ENCODE assay signal across 24 cellular contexts in the genomic region with DNA sequence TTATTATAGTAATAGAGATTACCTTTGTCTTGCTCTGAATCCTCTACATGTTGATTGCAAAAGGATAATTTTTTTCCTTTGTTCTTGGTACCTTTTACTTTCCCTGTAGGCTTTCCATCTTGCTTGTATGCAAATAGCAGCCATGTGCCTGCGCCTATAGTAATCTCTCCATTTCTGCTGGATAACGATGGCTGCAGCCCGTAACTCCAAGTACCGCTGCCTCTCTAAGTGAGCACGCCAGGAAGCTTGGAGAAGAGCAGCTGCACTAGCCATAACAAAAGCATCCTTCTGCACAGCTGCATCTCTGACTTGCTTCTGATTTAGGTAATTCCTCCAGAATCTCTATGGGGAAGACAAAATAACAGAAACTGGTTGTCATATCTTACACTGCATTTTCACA.
"Had no signal": no experiment of that assay in that cellular context is flagged by ENCODE, and none has a peak within 500 bp of the region (broad histone marks: within the 10 kb centered on the region; RNA-seq: fewer than 3 reads in every experiment).

No MANE protein-coding gene starts in this region.

- H3K9me3 Mint-ChIP-seq: activated T-cell treated with anti-CD3 and anti-CD28 coated beads, Interleukin-2, amount 50 U/mL, for 4 hours; activated T-helper 17 cell treated with anti-CD3 and anti-CD28 coated beads, Interleukin-2, amount 50 U/mL, for 72 hours; central memory CD8-positive, alpha-beta T cell; dendritic cell treated with granulocyte-macrophage colony-stimulating factor and Interleukin-4, amounts not matched to agents 40 ng/mL and 50 ng/mL, for 4 days; endodermal cell; naive B cell; nephron progenitor cell had no signal

- H3K27me3 Mint-ChIP-seq: activated naive CD8-positive, alpha-beta T cell; activated T-helper 17 cell treated with anti-CD3 and anti-CD28 coated beads, Interleukin-2, amount 50 U/mL, for 72 hours; central memory CD8-positive, alpha-beta T cell; dendritic cell treated with granulocyte-macrophage colony-stimulating factor and Interleukin-4, amounts not matched to agents 40 ng/mL and 50 ng/mL, for 4 days; naive B cell had no signal

- H3K4me3 Mint-ChIP-seq: activated naive CD8-positive, alpha-beta T cell; activated T-cell treated with anti-CD3 and anti-CD28 coated beads, Interleukin-2, amount 50 U/mL, for 4 hours; activated T-helper 17 cell treated with anti-CD3 and anti-CD28 coated beads, Interleukin-2, amount 50 U/mL, for 72 hours; central memory CD8-positive, alpha-beta T cell; dendritic cell treated with granulocyte-macrophage colony-stimulating factor and Interleukin-4, amounts not matched to agents 40 ng/mL and 50 ng/mL, for 4 days; endodermal cell; naive B cell; nephron progenitor cell had no signal

- H3K27ac Mint-ChIP-seq: activated naive CD8-positive, alpha-beta T cell; activated T-helper 17 cell treated with anti-CD3 and anti-CD28 coated beads, Interleukin-2, amount 50 U/mL, for 72 hours; dendritic cell treated with granulocyte-macrophage colony-stimulating factor and Interleukin-4, amounts not matched to agents 40 ng/mL and 50 ng/mL, for 4 days; endodermal cell; nephron progenitor cell had no signal

- H3K4me1 Mint-ChIP-seq: activated T-helper 17 cell treated with anti-CD3 and anti-CD28 coated beads, Interleukin-2, amount 50 U/mL, for 72 hours; central memory CD8-positive, alpha-beta T cell; endodermal cell; naive B cell; nephron progenitor cell had no signal

- DNase-seq: activated CD4-positive, alpha-beta T cell treated with anti-CD3 and anti-CD28 coated beads for 4 hours; activated CD4-positive, alpha-beta T cell treated with anti-CD3 and anti-CD28 coated beads, Interleukin-2, amount 50 U/mL, for 48 hours; activated CD8-positive, alpha-beta memory T cell treated with anti-CD3 and anti-CD28 coated beads, Interleukin-2, amount 50 U/mL, for 48 hours; activated naive CD4-positive, alpha-beta T cell treated with Interleukin-2 at 50 U/mL for 16 hours; activated T-cell treated with anti-CD3 and anti-CD28 coated beads, Interleukin-2, amount 50 U/mL, for 4 hours; endodermal cell; foreskin fibroblast; heart right ventricle; islet precursor cell; left ventricle myocardium superior; naive B cell; nephron progenitor cell; ovary; retina; stimulated activated CD4-positive, alpha-beta T cell treated with anti-CD3 and anti-CD28 coated beads, Interleukin-12 subunit alpha, Interleukin-12 subunit beta, amount 100 ng/mL, for 4 hours; stimulated activated CD4-positive, alpha-beta T cell treated with anti-CD3 and anti-CD28 coated beads, Interleukin-4, amount 100 ng/mL, for 1 hour; stimulated activated naive CD8-positive, alpha-beta T cell treated with anti-CD3 and anti-CD28 coated beads, Interleukin-15, Interleukin-2, amounts not matched to agents 100 U/mL and 50 U/mL, for 24 hours; trophoblast cell had no signal

- ATAC-seq: activated T-cell treated with anti-CD3 and anti-CD28 coated beads, Interleukin-2, amount 50 U/mL, for 4 hours; activated T-helper 17 cell treated with anti-CD3 and anti-CD28 coated beads, Interleukin-2, amount 50 U/mL, for 72 hours; esophagus mucosa; heart right ventricle; left ventricle myocardium superior; sciatic nerve; stimulated activated naive CD8-positive, alpha-beta T cell treated with anti-CD3 and anti-CD28 coated beads, Interleukin-15, Interleukin-2, amounts not matched to agents 100 U/mL and 50 U/mL, for 24 hours had no signal
